In the genomic region with DNA sequence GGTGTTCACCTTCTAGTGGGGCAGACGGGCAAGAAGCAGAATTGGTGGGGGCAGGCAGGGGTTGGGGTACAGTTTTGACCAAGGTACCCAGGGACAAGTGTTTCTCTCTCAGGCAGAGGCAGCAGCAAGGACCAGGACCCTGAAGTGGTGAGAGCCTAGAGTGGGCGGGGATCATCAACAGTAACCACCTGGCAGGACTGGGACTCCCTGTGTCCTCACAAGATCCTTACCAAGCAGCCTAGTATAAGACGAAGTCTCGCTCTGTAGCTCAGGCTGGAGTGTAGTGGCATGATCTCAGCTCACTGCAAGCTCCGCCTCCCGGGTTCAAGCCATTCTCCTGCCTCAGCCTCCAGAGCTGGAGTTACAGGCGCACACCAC, we compare ENCODE assay signal across 10 cellular contexts. TPM values are rescaled to one million over a fixed set of nuclear protein-coding genes. Genes with fewer than 3 reads are reported as not detected.
DNase-seq lines count a peak whose midpoint lies in the region; ATAC-seq, FAIRE-seq and TF ChIP-seq lines count a peak whose summit lies in the region.
"Had no signal": no experiment of that assay in that cellular context is flagged by ENCODE, and none has a peak within 500 bp of the region (broad histone marks: within the 10 kb centered on the region; RNA-seq: fewer than 3 reads in every experiment).

No MANE protein-coding gene starts in this region.

- intact Hi-C loops in kidney (cut with DNase I) = no loop called here

- DNase-seq in activated T-cell treated with anti-CD3 and anti-CD28 coated beads, Interleukin-2, amount 50 U/mL, for 24 hours = peak; percentile 37
- DNase-seq in activated T-cell treated with anti-CD3 and anti-CD28 coated beads, Interleukin-2, amount 50 U/mL, for 1 hour = no peak
- DNase-seq in WERI-Rb-1 = peak; percentile 68
- peak; percentile 41 for DNase-seq in kidney
- DNase-seq in kidney glomerular epithelial cell (lab: John Stamatoyannopoulos, UW) = no peak
- no peak for DNase-seq in NOMO-1 treated with DMSO at 0.1 percent for 48 hours (lab: John Stamatoyannopoulos, UW; ENCODE audit: unreplicated experiment)
- DNase-seq: NCI-H2107 had no signal

- H3K36me3 Mint-ChIP-seq in activated T-cell treated with anti-CD3 and anti-CD28 coated beads, Interleukin-2, amount 50 U/mL, for 24 hours (ENCODE audit: low read depth) = peaks cover 39% of the 10 kb centered on the region

- no peaks in the 10 kb centered on the region for H3K9me3 Mint-ChIP-seq in activated T-cell treated with anti-CD3 and anti-CD28 coated beads, Interleukin-2, amount 50 U/mL, for 24 hours

- FAIRE-seq in kidney (lab: Jason Lieb, UNC) = no peak
- FAIRE-seq: bronchial epithelial cell had no signal

- H3K27me3 ChIP-seq in WERI-Rb-1 (ENCODE audit: insufficient read depth, low read depth, severe bottlenecking) = no peaks in the 10 kb centered on the region
- no peaks in the 10 kb centered on the region for H3K27me3 ChIP-seq in thymus (ENCODE audit: control insufficient read depth, insufficient read depth)

- H3K4me3 Mint-ChIP-seq in activated T-cell treated with anti-CD3 and anti-CD28 coated beads, Interleukin-2, amount 50 U/mL, for 24 hours = no peak overlapping the region

- H3K9ac ChIP-seq in kidney (ENCODE audit: low read length in 2 of 2) = peak overlapping the region in 1 of 2 donors; percentile 7

- H3K4me1 Mint-ChIP-seq in activated T-cell treated with anti-CD3 and anti-CD28 coated beads, Interleukin-2, amount 50 U/mL, for 24 hours (ENCODE audit: low read depth) = peaks cover 53% of the 10 kb centered on the region

- H3K9me3 ChIP-seq in WERI-Rb-1 (ENCODE audit: severe bottlenecking) = no peaks in the 10 kb centered on the region
- no peaks in the 10 kb centered on the region for H3K9me3 ChIP-seq in kidney (ENCODE audit: control insufficient read depth in 1 of 2, low read length in 2 of 2)
- no peaks in the 10 kb centered on the region for H3K9me3 ChIP-seq in thymus (ENCODE audit: control insufficient read depth)

- H3K4me1 ChIP-seq in kidney (ENCODE audit: control insufficient read depth in 1 of 2, insufficient read depth in 1 of 2, low read depth in 1 of 2, low read length in 2 of 2) = peaks cover 12 to 32% of the 10 kb centered on the region in 2 donors
- H3K4me1 ChIP-seq in thymus (ENCODE audit: control insufficient read depth, insufficient read depth, low read length) = peaks cover 49% of the 10 kb centered on the region

- H3K27me3 Mint-ChIP-seq in activated T-cell treated with anti-CD3 and anti-CD28 coated beads, Interleukin-2, amount 50 U/mL, for 24 hours = no peaks in the 10 kb centered on the region

- TF ChIP-seq CTCF in WERI-Rb-1 (IDR thresholded peaks at IDR 0.05; ENCODE audit: low read depth, low read length) = no peak
- no peak for TF ChIP-seq CTCF in kidney (IDR thresholded peaks at IDR 0.05; ENCODE audit: borderline replicate concordance, extremely low read depth, insufficient read depth)

- ATAC-seq in HG02885 (IDR thresholded peaks at IDR 0.05; ENCODE audit: poor library complexity, unreplicated experiment) = no peak

- no peak overlapping the region for H3K4me3 ChIP-seq in WERI-Rb-1 (ENCODE audit: low read depth, low read length)
- no peak overlapping the region for H3K4me3 ChIP-seq in kidney (ENCODE audit: low read length in 2 of 2)
- H3K4me3 ChIP-seq in thymus (ENCODE audit: low read length) = no peak overlapping the region

- 95% methylated on average over 7 of the region's 7 CpGs for WGBS in thymus

- H3K36me3 ChIP-seq in WERI-Rb-1 (peaks cover 19% of the 10 kb centered on the region), kidney (ENCODE audit: control insufficient read depth in 1 of 2, insufficient read depth in 2 of 2, low read length in 2 of 2) (peaks cover 10 to 14% of the 10 kb centered on the region in 2 donors), thymus (ENCODE audit: control insufficient read depth, insufficient read depth) (peaks cover 20% of the 10 kb centered on the region)

- H3K27ac Mint-ChIP-seq in activated T-cell treated with anti-CD3 and anti-CD28 coated beads, Interleukin-2, amount 50 U/mL, for 24 hours = peak overlapping the region; percentile 89

- H3K27ac ChIP-seq in WERI-Rb-1 (no peak overlapping the region), kidney (ENCODE audit: low read depth in 2 of 2, low read length in 2 of 2) (no peak overlapping the region), thymus (ENCODE audit: low read depth) (peak overlapping the region; percentile 43)

RNA-seq across cellular contexts. Expression of gene NADK, which starts 3.2 kb away (rescaled TPM):
- 76.3 TPM for total RNA-seq in kidney
- polyA plus RNA-seq in kidney (ENCODE audit: insufficient read depth, low read depth, low replicate concordance) = 37.9 TPM
- polyA plus RNA-seq in thymus = 60.0 TPM

RNA-seq across cellular contexts. Expression of gene CDK11A, which starts 57.4 kb away (rescaled TPM):
- total RNA-seq in kidney = 37.3 TPM
- polyA plus RNA-seq in kidney (ENCODE audit: insufficient read depth, low read depth, low replicate concordance) (21.5 TPM), thymus (52.2 TPM)

Comparison
In these comparisons a context has a peak if more than half of its experiments do, and no peak if none do; other contexts are left out.
1. DNase-seq: peak in activated T-cell treated with anti-CD3 and anti-CD28 coated beads, Interleukin-2, amount 50 U/mL, for 24 hours (single experiment), WERI-Rb-1 (single experiment) and kidney (single experiment); none in activated T-cell treated with anti-CD3 and anti-CD28 coated beads, Interleukin-2, amount 50 U/mL, for 1 hour (single experiment), kidney glomerular epithelial cell (single experiment) and NOMO-1 treated with DMSO at 0.1 percent for 48 hours (single experiment).